Comparison of ENCODE assay signal across 19 cellular contexts in the genomic region with DNA sequence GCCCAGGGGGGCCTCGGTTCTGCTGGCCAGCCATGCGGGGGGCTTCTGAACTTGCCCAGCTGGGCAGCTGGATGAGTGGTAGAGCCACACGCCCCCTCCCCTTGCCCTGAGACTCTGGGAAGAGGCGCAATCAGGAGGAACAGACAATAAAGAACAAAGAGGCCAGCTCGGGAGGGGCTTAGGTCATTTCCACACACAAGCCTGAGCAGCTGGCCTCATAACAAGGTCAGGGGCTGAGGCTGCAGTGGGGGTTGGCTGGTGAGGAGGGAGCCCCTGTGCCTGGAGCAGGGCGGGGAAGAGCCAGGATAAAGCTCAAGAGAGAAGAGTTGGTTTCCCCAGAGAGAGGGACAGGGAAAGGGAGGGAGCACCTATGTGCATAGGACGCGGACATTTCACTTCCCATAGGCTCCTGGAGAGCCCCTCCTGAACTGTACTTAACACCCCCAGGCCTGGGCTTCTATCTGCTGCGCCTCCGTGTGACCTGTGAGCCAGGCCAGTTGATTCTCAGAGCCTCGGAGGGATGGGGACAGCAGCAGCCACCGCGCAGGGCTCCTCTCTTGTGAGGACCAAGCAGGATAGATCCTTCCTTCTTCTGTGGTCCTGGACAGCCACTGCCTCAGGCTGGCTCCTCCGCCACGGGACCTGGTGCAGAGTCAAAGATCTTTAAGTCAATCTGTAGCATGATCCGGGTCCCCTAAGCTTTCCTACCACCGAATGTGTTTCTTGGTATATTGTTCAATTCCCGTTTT.
DNase-seq lines count a peak whose midpoint lies in the region; ATAC-seq, FAIRE-seq and TF ChIP-seq lines count a peak whose summit lies in the region.
"Had no signal": no experiment of that assay in that cellular context is flagged by ENCODE, and none has a peak within 500 bp of the region (broad histone marks: within the 10 kb centered on the region; RNA-seq: fewer than 3 reads in every experiment).

No MANE protein-coding gene starts in this region.

- FAIRE-seq in HepG2 (lab: Jason Lieb, UNC): no peak
- FAIRE-seq: A204.1, G401.6, GM18507, GM19239, K562 had no signal

- H2BK5ac ChIP-seq in mesenchymal stem cell (ENCODE audit: low read depth, low read length, poor library complexity, severe bottlenecking): no peak overlapping the region
- H2BK5ac ChIP-seq in neuronal stem cell (ENCODE audit: low read length): no peak overlapping the region

- H4K8ac ChIP-seq in mesenchymal stem cell (ENCODE audit: low read length) (no peak overlapping the region), neuronal stem cell (ENCODE audit: low read depth, low read length) (no peak overlapping the region)

- WGBS in HepG2 (ENCODE audit: low lambda C conversion rate): 18% methylated on average over 16 of the region's 18 CpGs
- 80% methylated on average over 9 of the region's 18 CpGs for WGBS in right lobe of liver (ENCODE audit: insufficient coverage, low coverage, low lambda C conversion rate, missing lambda C conversion rate)
- WGBS in mesenchymal stem cell: 74% methylated on average over 17 of the region's 18 CpGs
- WGBS in neuronal stem cell (ENCODE audit: extremely low coverage in 2 of 2, insufficient read length in 2 of 2, insufficient replicate concordance in 1 of 2), 2 donors: no CpG with 5 or more reads among the region's 18 CpGs

- TF ChIP-seq POLR2A in HepG2 (IDR thresholded peaks at IDR 0.05; ENCODE audit: insufficient read depth in 1 of 2, low read depth in 2 of 2, low read length in 2 of 2) (no peak), right lobe of liver (IDR thresholded peaks at IDR 0.05) (no peak)

- H2AFZ ChIP-seq in HepG2 (ENCODE audit: low read length) (no peak overlapping the region), mesenchymal stem cell (ENCODE audit: low read depth, low read length) (no peak overlapping the region), neuronal stem cell (ENCODE audit: low read length) (peak overlapping the region; percentile 21)

- H3K4me2 ChIP-seq in HepG2 (ENCODE audit: low read depth, low read length): peak overlapping the region; percentile 12; the same call in 1 of the 2 replicates
- no peak overlapping the region for H3K4me2 ChIP-seq in mesenchymal stem cell (ENCODE audit: low read length, poor library complexity, severe bottlenecking)
- no peak overlapping the region for H3K4me2 ChIP-seq in neuronal stem cell (ENCODE audit: insufficient read depth, low read length, poor library complexity, severe bottlenecking)

- H3K9ac ChIP-seq in HepG2 (ENCODE audit: insufficient read depth, low read depth, low read length) (no peak overlapping the region), mesenchymal stem cell (ENCODE audit: low read length) (no peak overlapping the region), neuronal stem cell (ENCODE audit: low read depth, low read length, poor library complexity) (peak overlapping the region; percentile 3)

- no peak overlapping the region for H2BK15ac ChIP-seq in mesenchymal stem cell (ENCODE audit: low read depth, poor library complexity, severe bottlenecking)
- H2BK15ac ChIP-seq in neuronal stem cell (ENCODE audit: low read length): no peak overlapping the region

- peak; percentile 23; the same call in 2 of the 3 replicates for ATAC-seq in HepG2
- no peak for ATAC-seq in right lobe of liver
- ATAC-seq in HG03460 (IDR thresholded peaks at IDR 0.05; ENCODE audit: unreplicated experiment): no peak
- ATAC-seq: K562 had no signal

- H4K20me1 ChIP-seq in HepG2 (ENCODE audit: insufficient read depth, low read length): no peaks in the 10 kb centered on the region

- H3K36me3 ChIP-seq in HepG2 (replicated peaks in 1 of 2; ENCODE audit: control insufficient read depth in 1 of 2, insufficient read depth in 2 of 2, low read length in 2 of 2) (no peaks in the 10 kb centered on the region), right lobe of liver (no peaks in the 10 kb centered on the region), mesenchymal stem cell (ENCODE audit: control insufficient read depth in 1 of 2, insufficient read depth in 2 of 2, low read depth in 1 of 2, low read length in 2 of 2) (no peaks in the 10 kb centered on the region), neuronal stem cell (replicated peaks in 1 of 2; ENCODE audit: control insufficient read depth in 2 of 2, insufficient read depth in 2 of 2, low read length in 2 of 2) (no peaks in the 10 kb centered on the region)
- H3K36me3 ChIP-seq: MG63 had no signal

- no peaks in the 10 kb centered on the region for H3K79me1 ChIP-seq in mesenchymal stem cell (replicated peaks; ENCODE audit: low read length, poor library complexity, severe bottlenecking)
- H3K79me1 ChIP-seq in neuronal stem cell (ENCODE audit: low read depth, low read length): no peaks in the 10 kb centered on the region

- H3K23ac ChIP-seq in mesenchymal stem cell (ENCODE audit: low read length in 2 of 2) (no peak overlapping the region), neuronal stem cell (ENCODE audit: low read depth, low read length, poor library complexity) (no peak overlapping the region)

- BruUV-seq in HepG2 (replicated peaks; lab: Mats Ljungman, UMichigan): no TSS peak

- H4K91ac ChIP-seq in mesenchymal stem cell (ENCODE audit: low read length) (no peak overlapping the region), neuronal stem cell (ENCODE audit: low read depth, low read length, poor library complexity) (no peak overlapping the region)

- no peak for TF ChIP-seq RAD21 in HepG2 (CRISPR knock-in tag; IDR thresholded peaks at IDR 0.05)

- H2BK12ac ChIP-seq in mesenchymal stem cell (ENCODE audit: low read length in 2 of 2) (no peak overlapping the region), neuronal stem cell (ENCODE audit: low read length) (no peak overlapping the region)

- H2BK120ac ChIP-seq in mesenchymal stem cell (ENCODE audit: low read depth, low read length) (peak overlapping the region; percentile 52), neuronal stem cell (ENCODE audit: low read depth, low read length) (no peak overlapping the region)

- H3K14ac ChIP-seq in mesenchymal stem cell (ENCODE audit: low read length in 2 of 2) (no peak overlapping the region), neuronal stem cell (ENCODE audit: low read length) (no peak overlapping the region)

- H3K4me1 ChIP-seq in HepG2 (ENCODE audit: insufficient read depth, low read length) (peaks cover 28% of the 10 kb centered on the region), right lobe of liver (no peaks in the 10 kb centered on the region), mesenchymal stem cell (ENCODE audit: control insufficient read depth, insufficient read depth, low read depth, low read length) (no peaks in the 10 kb centered on the region), neuronal stem cell (ENCODE audit: control insufficient read depth in 2 of 2, insufficient read depth in 1 of 2, low read depth in 1 of 2, low read length in 2 of 2) (peaks cover 7 to 20% of the 10 kb centered on the region in 2 donors)

- in situ Hi-C loops in HepG2 (cut with HindIII; ENCODE audit: extremely low pct_ligation_motif_present, low pct_unique_long_range_greater_than_20kb): no loop called here

- CTCF ChIA-PET in HepG2 (lab: Yijun Ruan, JAX; ENCODE audit: low intra/inter-chr PET ratio, low total read pairs): no interaction called here

- H3K27ac ChIP-seq in HepG2 (ENCODE audit: extremely low read length, insufficient read depth, low read length) (no peak overlapping the region), right lobe of liver (no peak overlapping the region), mesenchymal stem cell (ENCODE audit: low read length, poor library complexity, severe bottlenecking) (no peak overlapping the region), neuronal stem cell (replicated peaks; ENCODE audit: low read length) (no peak overlapping the region)
- H3K27ac ChIP-seq: C4-2B had no signal

- POLR2A ChIA-PET in HepG2 (lab: Yijun Ruan, JAX): no interaction called here

- no peaks in the 10 kb centered on the region for H3K79me2 ChIP-seq in HepG2 (ENCODE audit: insufficient read depth, low read length)

- H2AK5ac ChIP-seq in mesenchymal stem cell (ENCODE audit: low read length, severe bottlenecking) (no peak overlapping the region), neuronal stem cell (ENCODE audit: low read depth, low read length) (peak overlapping the region; percentile 76)

- TF ChIP-seq CTCF in HepG2 (CRISPR knock-in tag; IDR thresholded peaks at IDR 0.05): no peak
- no peak for TF ChIP-seq CTCF in right lobe of liver (IDR thresholded peaks at IDR 0.05)

- TF ChIP-seq EP300 in HepG2 (IDR thresholded peaks at IDR 0.05; ENCODE audit: low read depth in 2 of 2, low read length in 2 of 2) (no peak), HepG2 (CRISPR knock-in tag; IDR thresholded peaks at IDR 0.05; ENCODE audit: borderline replicate concordance) (no peak)

- H3K4me3 ChIP-seq in HepG2 (replicated peaks in 1 of 3; ENCODE audit: insufficient read depth in 1 of 3, low read depth in 2 of 3, low read length in 3 of 3) (no peak overlapping the region), right lobe of liver (no peak overlapping the region), mesenchymal stem cell (ENCODE audit: insufficient read depth in 1 of 2, low read depth in 1 of 2, low read length in 2 of 2) (no peak overlapping the region), neuronal stem cell (ENCODE audit: low read length in 2 of 2) (no peak overlapping the region)
- H3K4me3 ChIP-seq: K562, MG63 had no signal

- intact Hi-C loops in HepG2 (cut with micrococcal nuclease; ENCODE audit: unreplicated experiment) (no loop called here), right lobe of liver (cut with DNase I) (no loop called here)

- H3K9me3 ChIP-seq in HepG2 (ENCODE audit: low read length): no peaks in the 10 kb centered on the region
- H3K9me3 ChIP-seq in right lobe of liver: no peaks in the 10 kb centered on the region
- H3K9me3 ChIP-seq in mesenchymal stem cell (ENCODE audit: control insufficient read depth, low read length): no peaks in the 10 kb centered on the region
- H3K9me3 ChIP-seq in neuronal stem cell (replicated peaks in 1 of 2; ENCODE audit: control insufficient read depth in 2 of 2, insufficient read depth in 1 of 2, low read depth in 1 of 2, low read length in 2 of 2): no peaks in the 10 kb centered on the region
- H3K9me3 ChIP-seq: MG63 had no signal

- no peak for DNase-seq in HepG2 (ENCODE audit: low spot score)
- no peak for DNase-seq in right lobe of liver
- DNase-seq in mesenchymal stem cell: no peak
- no peak for DNase-seq in neuronal stem cell (ENCODE audit: low spot score)
- DNase-seq in activated naive CD4-positive, alpha-beta T cell treated with anti-CD3 and anti-CD28 coated beads, Interleukin-2, amount 50 U/mL, for 16 hours: no peak
- DNase-seq in NCI-H526 (lab: John Stamatoyannopoulos, UW): no peak
- DNase-seq: MG63, NCI-H1417 treated with DMSO at 0.1 percent for 48 hours, NCI-H187, NCI-H446 treated with DMSO at 0.1 percent for 48 hours, NCI-H69, SIG-M5 had no signal

- H3K4ac ChIP-seq in mesenchymal stem cell (ENCODE audit: low read depth in 1 of 2, low read length in 2 of 2) (no peak overlapping the region), neuronal stem cell (ENCODE audit: low read length) (no peak overlapping the region)

- H3K27me3 ChIP-seq in HepG2 (ENCODE audit: control insufficient read depth in 1 of 2, insufficient read depth in 2 of 2, low read length in 2 of 2) (peaks cover 2 to 64% of the 10 kb centered on the region in 2 experiments; a peak in 4 of 5 replicates), right lobe of liver (no peaks in the 10 kb centered on the region), mesenchymal stem cell (ENCODE audit: control insufficient read depth in 1 of 2, insufficient read depth in 1 of 2, low read length in 2 of 2) (peaks cover 19 to 46% of the 10 kb centered on the region in 2 experiments), neuronal stem cell (ENCODE audit: control insufficient read depth in 3 of 3, insufficient read depth in 3 of 3, low read depth in 1 of 3, low read length in 3 of 3) (peaks cover 0 to 58% (median 0%) of the 10 kb centered on the region in 3 experiments)
- H3K27me3 ChIP-seq: MG63 had no signal

- H3K18ac ChIP-seq in mesenchymal stem cell (ENCODE audit: low read depth in 1 of 2, low read length in 2 of 2) (no peak overlapping the region), neuronal stem cell (ENCODE audit: low read length) (peak overlapping the region; percentile 79)
